8 cellular contexts compared by ENCODE assay signal in genomic region chr20:10536531-10536930, GRCh38.
A peak's percentile ranks its signal among the peaks of the same experiment; 100 is the strongest.
DNase-seq lines count a peak whose midpoint lies in the region; ATAC-seq lines count a peak whose summit lies in the region.

No MANE protein-coding gene starts in this region.

- no peaks in the 10 kb centered on the region for H3K36me3 Mint-ChIP-seq in activated T-cell treated with anti-CD3 and anti-CD28 coated beads, Interleukin-2, amount 50 U/mL, for 72 hours (ENCODE audit: insufficient read depth in 2 of 2)
- peaks cover 4% of the 10 kb centered on the region for H3K36me3 Mint-ChIP-seq in activated T-cell treated with anti-CD3 and anti-CD28 coated beads, Interleukin-2, amount 50 U/mL, for 24 hours (ENCODE audit: low read depth)

- H3K9me3 Mint-ChIP-seq in activated T-cell treated with anti-CD3 and anti-CD28 coated beads, Interleukin-2, amount 50 U/mL, for 72 hours, result no peaks in the 10 kb centered on the region
- no peaks in the 10 kb centered on the region for H3K9me3 Mint-ChIP-seq in activated T-cell treated with anti-CD3 and anti-CD28 coated beads, Interleukin-2, amount 50 U/mL, for 24 hours

- H3K4me3 Mint-ChIP-seq in activated T-cell treated with anti-CD3 and anti-CD28 coated beads, Interleukin-2, amount 50 U/mL, for 72 hours, result no peak overlapping the region
- no peak overlapping the region for H3K4me3 Mint-ChIP-seq in activated T-cell treated with anti-CD3 and anti-CD28 coated beads, Interleukin-2, amount 50 U/mL, for 24 hours

- DNase-seq in activated T-cell treated with anti-CD3 and anti-CD28 coated beads, Interleukin-2, amount 50 U/mL, for 72 hours, result peak; percentile 18 to 25
- DNase-seq in activated T-cell treated with anti-CD3 and anti-CD28 coated beads, Interleukin-2, amount 50 U/mL, for 24 hours, result no peak
- peak; percentile 31 for DNase-seq in NCI-H446 treated with DMSO at 0.1 percent for 48 hours (lab: John Stamatoyannopoulos, UW)
- peak; percentile 57 for DNase-seq in dermis blood vessel endothelial cell
- DNase-seq in stimulated activated CD8-positive, alpha-beta memory T cell treated with anti-CD3 and anti-CD28 coated beads, Interleukin-4, amount 100 ng/mL, for 48 hours, result peak; percentile 34
- no peak for DNase-seq in T-helper 9 cell
- DNase-seq in globus pallidus (ENCODE audit: low spot score), result no peak

- ATAC-seq in activated T-cell treated with anti-CD3 and anti-CD28 coated beads, Interleukin-2, amount 50 U/mL, for 72 hours (replicated peaks in 1 of 2), result no peak
- ATAC-seq in HG03280 (IDR thresholded peaks at IDR 0.05; ENCODE audit: unreplicated experiment), result no peak

- H3K4me1 Mint-ChIP-seq in activated T-cell treated with anti-CD3 and anti-CD28 coated beads, Interleukin-2, amount 50 U/mL, for 72 hours (ENCODE audit: low read depth), result peaks cover 16% of the 10 kb centered on the region
- H3K4me1 Mint-ChIP-seq in activated T-cell treated with anti-CD3 and anti-CD28 coated beads, Interleukin-2, amount 50 U/mL, for 24 hours (ENCODE audit: low read depth), result peaks cover 22% of the 10 kb centered on the region

- no peak overlapping the region for H3K27ac Mint-ChIP-seq in activated T-cell treated with anti-CD3 and anti-CD28 coated beads, Interleukin-2, amount 50 U/mL, for 72 hours
- no peak overlapping the region for H3K27ac Mint-ChIP-seq in activated T-cell treated with anti-CD3 and anti-CD28 coated beads, Interleukin-2, amount 50 U/mL, for 24 hours

- no peaks in the 10 kb centered on the region for H3K27me3 Mint-ChIP-seq in activated T-cell treated with anti-CD3 and anti-CD28 coated beads, Interleukin-2, amount 50 U/mL, for 72 hours (ENCODE audit: low read depth)
- H3K27me3 Mint-ChIP-seq in activated T-cell treated with anti-CD3 and anti-CD28 coated beads, Interleukin-2, amount 50 U/mL, for 24 hours, result no peaks in the 10 kb centered on the region

Comparison
In these comparisons a context has a peak if more than half of its experiments do, and no peak if none do; other contexts are left out.
1. DNase-seq: peak in activated T-cell treated with anti-CD3 and anti-CD28 coated beads, Interleukin-2, amount 50 U/mL, for 72 hours (2 of 2), NCI-H446 treated with DMSO at 0.1 percent for 48 hours (single experiment), dermis blood vessel endothelial cell (single experiment) and stimulated activated CD8-positive, alpha-beta memory T cell treated with anti-CD3 and anti-CD28 coated beads, Interleukin-4, amount 100 ng/mL, for 48 hours (single experiment); none in activated T-cell treated with anti-CD3 and anti-CD28 coated beads, Interleukin-2, amount 50 U/mL, for 24 hours (single experiment), T-helper 9 cell (single experiment) and globus pallidus (single experiment).